ENCODE assay signal across 12 cellular contexts in the genomic region with DNA sequence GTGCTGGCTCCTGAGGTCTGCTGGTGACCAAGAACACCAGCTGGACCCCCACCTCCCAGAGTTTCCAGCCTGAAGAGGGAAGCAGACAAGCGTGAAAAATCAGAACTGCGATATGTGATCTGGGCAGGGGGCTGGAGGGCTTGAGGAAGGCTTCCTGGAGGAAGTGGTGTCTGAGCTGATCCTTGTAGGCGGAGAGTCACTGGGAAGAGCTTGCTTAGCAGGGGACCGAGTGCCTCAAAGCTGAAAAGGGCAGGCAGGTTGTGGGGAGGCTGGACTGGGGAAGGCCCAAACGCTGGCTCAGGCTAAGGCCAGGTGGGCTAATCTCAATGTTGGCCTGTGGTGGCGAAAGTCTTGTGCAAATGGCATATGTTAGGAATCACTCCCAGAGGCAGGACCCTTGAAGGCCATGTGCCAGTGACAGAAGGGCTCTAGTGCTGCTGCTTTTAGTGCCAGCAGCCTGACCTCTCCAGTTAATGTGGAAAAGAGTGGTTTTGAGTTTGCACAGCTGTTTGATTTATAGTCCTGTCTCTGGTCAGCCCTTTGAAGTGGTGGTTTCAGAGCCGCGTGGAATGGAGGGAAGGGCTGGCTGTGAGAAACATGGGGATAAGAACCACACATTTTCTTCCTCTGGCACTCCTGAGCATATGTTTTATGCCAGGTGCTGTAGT.
DNase-seq lines count a peak whose midpoint lies in the region; ATAC-seq and TF ChIP-seq lines count a peak whose summit lies in the region.
"Had no signal": no experiment of that assay in that cellular context is flagged by ENCODE, and none has a peak within 500 bp of the region (broad histone marks: within the 10 kb centered on the region; RNA-seq: fewer than 3 reads in every experiment).

No MANE protein-coding gene starts in this region.

- H3K4me3 Mint-ChIP-seq in progenitor cell of endocrine pancreas (ENCODE audit: low read depth) = no peak overlapping the region

- intact Hi-C loops in adrenal gland (cut with DNase I) = no loop called here

- peak overlapping the region in 3 of 5 donors; percentile 32 to 59 (median 37) for H3K27ac ChIP-seq in adrenal gland
- H3K27ac ChIP-seq: stomach had no signal

- H3K27me3 Mint-ChIP-seq in progenitor cell of endocrine pancreas = no peaks in the 10 kb centered on the region

- WGBS in adrenal gland, 4 donors = 58 to 70% (median 64%) methylated on average over 8 of the region's 8 CpGs

- H3K9me3 Mint-ChIP-seq in progenitor cell of endocrine pancreas (ENCODE audit: low read depth) = no peaks in the 10 kb centered on the region

- H3K4me3 ChIP-seq in adrenal gland = no peak overlapping the region
- H3K4me3 ChIP-seq: stomach had no signal

- H3K27me3 ChIP-seq in adrenal gland = no peaks in the 10 kb centered on the region
- H3K27me3 ChIP-seq: stomach had no signal

- DNase-seq in NCI-H82 (lab: John Stamatoyannopoulos, UW) (peak; percentile 44), NCI-H82 treated with DMSO at 0.1 percent for 48 hours (lab: John Stamatoyannopoulos, UW; ENCODE audit: unreplicated experiment) (no peak), NCI-H1417 treated with DMSO at 0.1 percent for 48 hours (lab: John Stamatoyannopoulos, UW) (peak; percentile 67), adrenal gland (peak in 6 of 7 donors; percentile 50 to 72 (median 64)), progenitor cell of endocrine pancreas (ENCODE audit: low spot score, unreplicated experiment) (no peak)
- DNase-seq: KBM-7, retina, Right ventricle myocardium superior, stomach had no signal

- no peaks in the 10 kb centered on the region for H3K36me3 ChIP-seq in adrenal gland (replicated peaks in 1 of 2)
- H3K36me3 ChIP-seq: stomach had no signal

- no peak for TF ChIP-seq CTCF in adrenal gland (IDR thresholded peaks at IDR 0.05)
- TF ChIP-seq CTCF in progenitor cell of endocrine pancreas (IDR thresholded peaks at IDR 0.05; ENCODE audit: unreplicated experiment) = no peak

- no peak for TF ChIP-seq POLR2A in adrenal gland (IDR thresholded peaks at IDR 0.05)

- H3K4me1 ChIP-seq in adrenal gland (replicated peaks in 1 of 2) = peaks cover 21 to 34% of the 10 kb centered on the region in 2 donors

- H3K27ac Mint-ChIP-seq in progenitor cell of endocrine pancreas = peak overlapping the region; percentile 25

- H3K9me3 ChIP-seq in adrenal gland (replicated peaks in 1 of 3) = no peaks in the 10 kb centered on the region
- H3K9me3 ChIP-seq: stomach had no signal

- no peaks in the 10 kb centered on the region for H3K36me3 Mint-ChIP-seq in progenitor cell of endocrine pancreas (ENCODE audit: insufficient read depth)

- ATAC-seq in GM21447 (IDR thresholded peaks at IDR 0.05; ENCODE audit: unreplicated experiment) = no peak
- no peak for ATAC-seq in GM21423 (IDR thresholded peaks at IDR 0.05; ENCODE audit: unreplicated experiment)
- no peak for ATAC-seq in HG03159 (IDR thresholded peaks at IDR 0.05; ENCODE audit: unreplicated experiment)

- H3K4me1 Mint-ChIP-seq in progenitor cell of endocrine pancreas (ENCODE audit: low read depth) = peaks cover 29% of the 10 kb centered on the region

Comparison
In these comparisons a context has a peak if more than half of its experiments do, and no peak if none do; other contexts are left out.
1. DNase-seq: peak in NCI-H82 (single experiment), NCI-H1417 treated with DMSO at 0.1 percent for 48 hours (single experiment) and adrenal gland (6 of 7); none in NCI-H82 treated with DMSO at 0.1 percent for 48 hours (single experiment) and progenitor cell of endocrine pancreas (single experiment).